In the genomic region with DNA sequence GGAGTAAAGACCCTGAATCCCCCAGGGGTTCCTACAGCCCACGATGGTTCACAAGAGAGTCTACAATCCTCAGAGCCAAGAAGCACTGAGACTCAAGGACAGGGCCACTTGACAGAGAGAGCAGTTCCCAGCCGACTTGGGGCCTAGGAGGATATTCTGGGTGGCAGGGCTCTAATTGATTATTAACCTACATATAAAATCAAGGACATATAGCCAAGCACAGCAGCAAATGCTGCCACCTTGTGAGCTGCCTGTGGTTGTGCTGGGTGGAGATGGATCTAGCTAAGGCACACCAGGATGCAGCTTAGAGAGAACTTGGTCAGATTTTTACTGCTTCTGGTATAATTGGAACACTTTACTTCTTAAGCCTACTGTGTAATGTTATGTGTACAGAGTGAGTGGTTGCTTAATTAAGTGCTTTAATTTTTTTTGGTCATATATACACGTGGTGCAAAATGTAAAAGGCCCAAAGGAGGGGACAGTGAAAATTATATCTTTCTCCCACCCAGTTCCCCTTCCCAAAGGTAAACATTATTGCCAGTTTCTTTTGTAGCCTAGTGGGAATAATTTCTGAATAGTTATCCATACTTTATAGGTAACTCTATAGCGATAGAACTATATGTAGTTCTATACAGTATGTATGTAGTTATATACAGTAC, we compare ENCODE assay signal across 9 cellular contexts.
DNase-seq lines count a peak whose midpoint lies in the region; ATAC-seq, FAIRE-seq and TF ChIP-seq lines count a peak whose summit lies in the region.
"Had no signal": no experiment of that assay in that cellular context is flagged by ENCODE, and none has a peak within 500 bp of the region (broad histone marks: within the 10 kb centered on the region; RNA-seq: fewer than 3 reads in every experiment).

No MANE protein-coding gene starts in this region.

- CTCF ChIA-PET in activated CD8-positive, alpha-beta memory T cell treated with anti-CD3 and anti-CD28 coated beads, Interleukin-2, amount 10 ng/mL, durations not matched to agents 7 days and 5 days (lab: Charles Lee), result interaction anchor here (0.7 to 3.7 kb wide), 16 partner anchors 12 to 369 kb away, joined by 3 to 103 read pairs (median 4); a partner anchor contains a TSS

- 50% methylated on average over 4 of the region's 4 CpGs for WGBS in right cardiac atrium
- 28 to 35% (median 33%) methylated on average over 4 of the region's 4 CpGs for WGBS in small intestine, 3 donors

- no peaks in the 10 kb centered on the region for H3K9me3 Mint-ChIP-seq in activated CD8-positive, alpha-beta memory T cell treated with anti-CD3 and anti-CD28 coated beads, Interleukin-2, amount 10 ng/mL, durations not matched to agents 7 days and 5 days (ENCODE audit: low read depth)

- H3K27ac ChIP-seq in cardiac muscle cell (no peak overlapping the region), right cardiac atrium (ENCODE audit: low read length) (no peak overlapping the region), fibroblast of lung (ENCODE audit: insufficient read depth, low read length) (no peak overlapping the region), small intestine (ENCODE audit: low read depth in 1 of 2, low read length in 1 of 2) (peak overlapping the region; percentile 43 to 83)

- H3K4me2 ChIP-seq in fibroblast of lung (ENCODE audit: extremely low read depth, insufficient read depth, low read length), result no peak overlapping the region

- H3K27ac Mint-ChIP-seq in activated CD8-positive, alpha-beta memory T cell treated with anti-CD3 and anti-CD28 coated beads, Interleukin-2, amount 10 ng/mL, durations not matched to agents 7 days and 5 days, result peak overlapping the region; percentile 94

- H3K79me2 ChIP-seq in fibroblast of lung (ENCODE audit: control insufficient read depth, insufficient read depth, low read length), result no peaks in the 10 kb centered on the region

- no peaks in the 10 kb centered on the region for H3K27me3 Mint-ChIP-seq in activated CD8-positive, alpha-beta memory T cell treated with anti-CD3 and anti-CD28 coated beads, Interleukin-2, amount 10 ng/mL, durations not matched to agents 7 days and 5 days

- H3K4me1 ChIP-seq in cardiac muscle cell (ENCODE audit: low read depth) (no peaks in the 10 kb centered on the region), right cardiac atrium (ENCODE audit: control insufficient read depth, insufficient read depth, low read length) (no peaks in the 10 kb centered on the region), fibroblast of lung (ENCODE audit: control insufficient read depth, extremely low read depth, insufficient read depth, low read length) (no peaks in the 10 kb centered on the region), small intestine (ENCODE audit: control insufficient read depth in 2 of 2, insufficient read depth in 1 of 2, low read depth in 1 of 2, low read length in 1 of 2) (peaks cover 14 to 30% of the 10 kb centered on the region in 2 donors)

- intact Hi-C loops in right cardiac atrium (cut with DNase I), result no loop called here

- H3K27me3 ChIP-seq in cardiac muscle cell (peaks cover 20% of the 10 kb centered on the region), right cardiac atrium (ENCODE audit: control insufficient read depth, insufficient read depth) (no peaks in the 10 kb centered on the region), MG63 (no peaks in the 10 kb centered on the region), fibroblast of lung (ENCODE audit: control insufficient read depth, insufficient read depth, low read length) (no peaks in the 10 kb centered on the region), small intestine (ENCODE audit: control insufficient read depth in 2 of 2, insufficient read depth in 2 of 2, low read length in 2 of 2) (no peaks in the 10 kb centered on the region)

- H3K36me3 ChIP-seq in cardiac muscle cell, result no peaks in the 10 kb centered on the region
- H3K36me3 ChIP-seq in MG63, result no peaks in the 10 kb centered on the region
- H3K36me3 ChIP-seq in fibroblast of lung (ENCODE audit: control insufficient read depth, insufficient read depth, low read length), result no peaks in the 10 kb centered on the region
- no peaks in the 10 kb centered on the region for H3K36me3 ChIP-seq in small intestine (ENCODE audit: control insufficient read depth in 2 of 2, insufficient read depth in 2 of 2, low read length in 2 of 2)

- no peak overlapping the region for H3K9ac ChIP-seq in fibroblast of lung (ENCODE audit: insufficient read depth, low read length)

- H3K9me3 ChIP-seq in cardiac muscle cell (ENCODE audit: low read depth) (no peaks in the 10 kb centered on the region), right cardiac atrium (ENCODE audit: control insufficient read depth, low read length) (no peaks in the 10 kb centered on the region), MG63 (no peaks in the 10 kb centered on the region), fibroblast of lung (ENCODE audit: control insufficient read depth, insufficient read depth, low read depth, low read length) (no peaks in the 10 kb centered on the region), small intestine (ENCODE audit: control insufficient read depth, low read depth) (no peaks in the 10 kb centered on the region)

- DNase-seq in cardiac muscle cell (ENCODE audit: low read depth in 1 of 2, low spot score in 1 of 2), result peak; percentile 33 to 35
- DNase-seq in right cardiac atrium, result no peak
- peak; percentile 39 for DNase-seq in MG63
- DNase-seq in activated CD8-positive, alpha-beta memory T cell treated with anti-CD3 and anti-CD28 coated beads, Interleukin-2, amount 10 ng/mL, durations not matched to agents 7 days and 5 days, result peak; percentile 82
- peak; percentile 12 to 43 for DNase-seq in fibroblast of lung (ENCODE audit: low read depth in 2 of 2)
- peak; percentile 88 for DNase-seq in small intestine
- no peak for DNase-seq in OCI-M2 (lab: John Stamatoyannopoulos, UW; ENCODE audit: unreplicated experiment)

- no peaks in the 10 kb centered on the region for H4K20me1 ChIP-seq in fibroblast of lung (ENCODE audit: control insufficient read depth, extremely low read depth, insufficient read depth, low read length)

- no peak for ATAC-seq in right cardiac atrium
- peak; percentile 24 for ATAC-seq in activated CD8-positive, alpha-beta memory T cell treated with anti-CD3 and anti-CD28 coated beads, Interleukin-2, amount 10 ng/mL, durations not matched to agents 7 days and 5 days
- ATAC-seq in HG02852 (IDR thresholded peaks at IDR 0.05; ENCODE audit: unreplicated experiment), result no peak

- no peak overlapping the region for H3K4me3 ChIP-seq in cardiac muscle cell
- H3K4me3 ChIP-seq in right cardiac atrium (ENCODE audit: low read length), result no peak overlapping the region
- H3K4me3 ChIP-seq in MG63, result no peak overlapping the region
- no peak overlapping the region for H3K4me3 ChIP-seq in fibroblast of lung (replicated peaks in 1 of 4; ENCODE audit: control extremely low read depth in 1 of 4, insufficient read depth in 1 of 4, low read depth in 3 of 4, low read length in 4 of 4)
- H3K4me3 ChIP-seq in small intestine (ENCODE audit: low read depth in 1 of 2, low read length in 2 of 2), result no peak overlapping the region

- H2AFZ ChIP-seq in fibroblast of lung (ENCODE audit: low read length), result no peak overlapping the region

- H3K36me3 Mint-ChIP-seq in activated CD8-positive, alpha-beta memory T cell treated with anti-CD3 and anti-CD28 coated beads, Interleukin-2, amount 10 ng/mL, durations not matched to agents 7 days and 5 days, result peaks cover 6% of the 10 kb centered on the region

- no peak for FAIRE-seq in small intestine (lab: Jason Lieb, UNC)
- FAIRE-seq: endothelial cell of umbilical vein had no signal

- peak overlapping the region; percentile 68 for H3K4me3 Mint-ChIP-seq in activated CD8-positive, alpha-beta memory T cell treated with anti-CD3 and anti-CD28 coated beads, Interleukin-2, amount 10 ng/mL, durations not matched to agents 7 days and 5 days

- TF ChIP-seq CTCF in cardiac muscle cell (IDR thresholded peaks at IDR 0.05; ENCODE audit: low read depth, low read length) (peak; percentile 36), fibroblast of lung (conservative IDR thresholded peaks at IDR 0.05 in 1 of 2, IDR thresholded peaks at IDR 0.05 in 1 of 2; ENCODE audit: low read depth in 1 of 2, low read length in 2 of 2) (peak; percentile 8 to 46)

- peaks cover 90% of the 10 kb centered on the region for H3K4me1 Mint-ChIP-seq in activated CD8-positive, alpha-beta memory T cell treated with anti-CD3 and anti-CD28 coated beads, Interleukin-2, amount 10 ng/mL, durations not matched to agents 7 days and 5 days

Comparison
In these comparisons a context has a peak if more than half of its experiments do, and no peak if none do; other contexts are left out.
1. DNase-seq: peak in cardiac muscle cell (2 of 2), MG63 (single experiment), activated CD8-positive, alpha-beta memory T cell treated with anti-CD3 and anti-CD28 coated beads, Interleukin-2, amount 10 ng/mL, durations not matched to agents 7 days and 5 days (single experiment), fibroblast of lung (2 of 2) and small intestine (single experiment); none in right cardiac atrium (0 of 3) and OCI-M2 (single experiment).
2. H3K27ac ChIP-seq: peak in small intestine (2 of 2); none in cardiac muscle cell (single experiment), right cardiac atrium (single experiment) and fibroblast of lung (single experiment).